In the genomic region with DNA sequence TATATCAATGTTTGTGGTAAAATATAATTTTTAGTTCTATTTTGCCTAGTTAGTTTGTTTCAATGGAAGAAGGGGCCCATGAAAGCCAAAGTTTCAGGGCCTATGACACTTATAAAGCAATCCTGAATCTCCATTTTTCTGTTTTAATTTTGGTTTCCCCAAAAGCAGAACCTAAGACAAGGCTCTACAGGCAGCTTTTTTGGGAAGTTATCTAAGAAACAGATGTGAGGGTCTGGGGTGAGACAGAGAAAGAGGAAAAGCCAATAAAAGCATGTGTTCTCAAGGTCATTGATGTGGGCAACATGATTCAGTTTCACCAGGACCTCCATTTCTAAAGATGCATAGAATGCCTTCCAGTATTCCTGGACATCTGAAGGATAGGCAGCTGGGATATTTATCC, we compare ENCODE assay signal across 7 cellular contexts.
"Had no signal": no experiment of that assay in that cellular context is flagged by ENCODE, and none has a peak within 500 bp of the region (broad histone marks: within the 10 kb centered on the region; RNA-seq: fewer than 3 reads in every experiment).

No MANE protein-coding gene starts in this region.

- ATAC-seq: GM23338 had no signal

- DNase-seq: H9, HCEC 1CT, IMR-90 had no signal

- H3K4me2 ChIP-seq: GM23338 had no signal

- FAIRE-seq: H1, H54, HTR-8/SVneo had no signal

- H3K4me3 ChIP-seq: GM23338 had no signal
